ENCODE assay signal across 8 cellular contexts in genomic region chr11:47269829-47270305, GRCh38.
A peak's percentile ranks its signal among the peaks of the same experiment; 100 is the strongest.
DNase-seq lines count a peak whose midpoint lies in the region; ATAC-seq and TF ChIP-seq lines count a peak whose summit lies in the region.

Gene MADD, plus strand, starts transcription at chr11:47270133.

- peaks cover 11% of the 10 kb centered on the region for H3K36me3 ChIP-seq in WERI-Rb-1

- H3K27ac ChIP-seq in WERI-Rb-1, result peak within 1 kb of the TSS; percentile 97
- H3K27ac ChIP-seq in caudate nucleus (ENCODE audit: low read depth, low read length), result peak within 1 kb of the TSS; percentile 97

- TF ChIP-seq CTCF in WERI-Rb-1 (IDR thresholded peaks at IDR 0.05; ENCODE audit: low read depth, low read length), result no peak; the same call in 1 of the 2 replicates

- no peaks in the 10 kb centered on the region for H3K27me3 ChIP-seq in WERI-Rb-1 (ENCODE audit: insufficient read depth, low read depth, severe bottlenecking)

- peak within 1 kb of the TSS; percentile 75 for H3K4me3 ChIP-seq in WERI-Rb-1 (ENCODE audit: low read depth, low read length)

- peak; percentile 62 for ATAC-seq in GM18520 (IDR thresholded peaks at IDR 0.05; ENCODE audit: unreplicated experiment)
- peak; percentile 79 for ATAC-seq in HG03045 (IDR thresholded peaks at IDR 0.05; ENCODE audit: unreplicated experiment)

- peak; percentile 97 for DNase-seq in 8988T
- DNase-seq in NCI-H2171 (lab: John Stamatoyannopoulos, UW), result peak; percentile 83
- DNase-seq in WERI-Rb-1, result peak; percentile 89
- peak in 59 of 61 donors; percentile 43 to 95 (median 84) for DNase-seq in caudate nucleus (lab: John Stamatoyannopoulos, UW)
- peak; percentile 84 for DNase-seq in islet precursor cell
- DNase-seq in stimulated activated CD4-positive, alpha-beta T cell treated with anti-CD3 and anti-CD28 coated beads, Interleukin-15, amount 100 ng/mL, for 1 hour (ENCODE audit: low read depth in 1 of 2, low spot score in 1 of 2), result peak; percentile 90

- no peaks in the 10 kb centered on the region for H3K9me3 ChIP-seq in WERI-Rb-1 (ENCODE audit: severe bottlenecking)

Comparison
In these comparisons a context has a peak if more than half of its experiments do, and no peak if none do; other contexts are left out.
1. Peak in every context shown above with its lines: DNase-seq, ATAC-seq, H3K4me3 ChIP-seq and H3K27ac ChIP-seq.